ENCODE assay signal across 18 cellular contexts in the genomic region with DNA sequence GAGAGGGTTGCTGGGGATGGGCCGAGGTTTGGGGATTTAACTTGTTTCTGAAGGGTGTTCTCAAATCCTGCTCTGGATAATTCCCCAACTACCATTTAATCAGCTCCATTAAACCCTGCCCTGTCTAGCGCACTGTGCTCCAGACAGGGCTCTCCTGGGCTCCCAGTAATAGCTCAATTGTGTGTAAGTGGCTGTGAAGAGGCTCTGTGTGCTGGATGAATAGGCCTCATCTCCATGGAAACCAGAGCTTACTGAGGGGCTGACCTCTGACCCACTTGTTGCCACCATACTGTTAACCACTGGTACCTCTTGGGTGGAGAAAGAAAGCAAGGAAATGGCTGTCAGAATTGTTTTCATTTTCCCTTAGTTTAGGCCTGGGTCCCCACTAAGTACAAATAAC.
DNase-seq lines count a peak whose midpoint lies in the region; ATAC-seq and TF ChIP-seq lines count a peak whose summit lies in the region.
"Had no signal": no experiment of that assay in that cellular context is flagged by ENCODE, and none has a peak within 500 bp of the region (broad histone marks: within the 10 kb centered on the region; RNA-seq: fewer than 3 reads in every experiment).

No MANE protein-coding gene starts in this region.

- H3K27me3 ChIP-seq in psoas muscle (ENCODE audit: insufficient read depth in 3 of 3, low read length in 2 of 3) (no peaks in the 10 kb centered on the region), foreskin keratinocyte (no peaks in the 10 kb centered on the region), left ventricle myocardium inferior (ENCODE audit: low read depth) (no peaks in the 10 kb centered on the region)

- DNase-seq in DMS153 (lab: John Stamatoyannopoulos, UW) (peak; percentile 79), NCI-H1436 (lab: John Stamatoyannopoulos, UW) (peak; percentile 90), NCI-H748 (lab: John Stamatoyannopoulos, UW; ENCODE audit: unreplicated experiment) (peak; percentile 93), islet precursor cell (peak; percentile 73), T1000 (lab: John Stamatoyannopoulos, UW) (no peak), psoas muscle (no peak), foreskin keratinocyte (no peak), left ventricle myocardium inferior (no peak)
- DNase-seq: ACHN; activated CD8-positive, alpha-beta memory T cell treated with anti-CD3 and anti-CD28 coated beads, Interleukin-2, amount 10 ng/mL, durations not matched to agents 7 days and 5 days; activated naive CD4-positive, alpha-beta T cell; CD8-positive, alpha-beta T cell; NCI-H1694; OCI-M1 had no signal

- H3K4me1 ChIP-seq in psoas muscle (no peaks in the 10 kb centered on the region), foreskin keratinocyte (peaks cover 11% of the 10 kb centered on the region), left ventricle myocardium inferior (peaks cover 24% of the 10 kb centered on the region)

- TF ChIP-seq CTCF in psoas muscle (IDR thresholded peaks at IDR 0.05) = no peak
- no peak for TF ChIP-seq CTCF in foreskin keratinocyte (conservative IDR thresholded peaks at IDR 0.05)
- TF ChIP-seq CTCF in left ventricle myocardium inferior (IDR thresholded peaks at IDR 0.05; ENCODE audit: borderline replicate concordance) = no peak

- intact Hi-C loops in psoas muscle (cut with DNase I) (no loop called here), left ventricle myocardium inferior (cut with micrococcal nuclease) (no loop called here)

- ATAC-seq in psoas muscle (no peak), foreskin keratinocyte (no peak)
- ATAC-seq: activated CD8-positive, alpha-beta memory T cell treated with anti-CD3 and anti-CD28 coated beads, Interleukin-2, amount 10 ng/mL, durations not matched to agents 7 days and 5 days; CD8-positive, alpha-beta T cell; HepG2; SK-N-SH treated with all-trans-retinoic acid at 6 μM for 48 hours had no signal

- H3K9me3 ChIP-seq in psoas muscle (no peaks in the 10 kb centered on the region), left ventricle myocardium inferior (replicated peaks) (no peaks in the 10 kb centered on the region)

- 90 to 95% (median 93%) methylated on average over 2 of the region's 2 CpGs for WGBS in psoas muscle, 3 donors

- no peaks in the 10 kb centered on the region for H3K36me3 ChIP-seq in psoas muscle (ENCODE audit: insufficient read depth in 1 of 2, low read depth in 1 of 2)
- H3K36me3 ChIP-seq in left ventricle myocardium inferior = no peaks in the 10 kb centered on the region

- no peak overlapping the region for H3K4me3 ChIP-seq in psoas muscle
- H3K4me3 ChIP-seq in left ventricle myocardium inferior = no peak overlapping the region

- H3K27ac ChIP-seq in psoas muscle = no peak overlapping the region
- H3K27ac ChIP-seq in foreskin keratinocyte = no peak overlapping the region
- no peak overlapping the region for H3K27ac ChIP-seq in left ventricle myocardium inferior (replicated peaks)
- H3K27ac ChIP-seq: parathyroid adenoma, VCaP had no signal

Comparison
In these comparisons a context has a peak if more than half of its experiments do, and no peak if none do; other contexts are left out.
1. DNase-seq: peak in DMS153 (single experiment), NCI-H1436 (single experiment), NCI-H748 (single experiment) and islet precursor cell (single experiment); none in T1000 (single experiment), psoas muscle (0 of 2), foreskin keratinocyte (0 of 2) and left ventricle myocardium inferior (single experiment).